In the genomic region with DNA sequence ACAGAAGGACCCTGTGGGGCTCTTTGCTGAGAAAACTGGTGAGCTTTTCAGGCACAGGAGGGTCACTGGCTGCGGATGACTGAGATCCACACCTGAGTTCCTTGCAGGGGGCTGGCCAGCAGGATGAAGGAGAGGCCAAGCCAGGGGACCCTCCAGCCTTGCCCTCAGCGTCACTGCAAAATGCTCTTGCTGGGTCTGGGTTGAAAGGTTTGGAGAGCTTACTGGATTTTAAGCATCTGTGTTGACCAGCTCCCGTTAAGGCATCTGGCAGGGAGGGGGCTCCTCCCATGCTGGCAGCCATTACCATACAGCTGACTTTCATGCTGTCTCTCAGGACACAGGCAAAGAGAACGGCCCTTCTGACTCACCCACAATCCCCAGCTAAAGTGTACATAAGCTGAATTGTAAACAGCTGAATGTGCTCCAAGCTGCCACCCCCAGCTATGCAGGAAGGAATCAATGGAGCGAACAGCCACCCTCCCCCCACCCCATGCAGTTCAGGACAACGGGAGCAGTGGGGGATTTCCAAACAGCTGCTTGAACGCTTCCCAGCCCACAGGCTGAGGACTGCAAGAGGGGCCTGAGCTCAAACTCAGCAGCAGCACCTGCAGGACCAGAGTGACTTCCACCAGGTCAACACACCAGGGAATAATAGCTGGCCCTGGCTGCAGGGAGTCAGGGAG, we compare ENCODE assay signal across 8 cellular contexts. TPM values are rescaled to one million over a fixed set of nuclear protein-coding genes. Genes with fewer than 3 reads are reported as not detected.
DNase-seq lines count a peak whose midpoint lies in the region; ATAC-seq and TF ChIP-seq lines count a peak whose summit lies in the region.

No MANE protein-coding gene starts in this region.

- ATAC-seq in DND-41 (ENCODE audit: insufficient read depth, low read depth) (no peak), HG02970 (IDR thresholded peaks at IDR 0.05; ENCODE audit: low FRiP score, unreplicated experiment) (no peak)
- no peak for ATAC-seq in activated CD8-positive, alpha-beta memory T cell treated with anti-CD3 and anti-CD28 coated beads, Interleukin-2, amount 10 ng/mL, durations not matched to agents 7 days and 5 days
- ATAC-seq in activated T-cell treated with anti-CD3 and anti-CD28 coated beads, Interleukin-2, amount 50 U/mL, for 72 hours (replicated peaks in 1 of 2), result no peak

- H3K9ac ChIP-seq in DND-41 (ENCODE audit: low read depth, low read length), result no peak overlapping the region

- H3K4me2 ChIP-seq in DND-41 (ENCODE audit: insufficient read depth, low read length), result no peak overlapping the region

- TF ChIP-seq CTCF in DND-41 (IDR thresholded peaks at IDR 0.05; ENCODE audit: borderline replicate concordance, extremely low read depth, low read length, poor library complexity, severe bottlenecking) (no peak), brain microvascular endothelial cell (IDR thresholded peaks at IDR 0.05; ENCODE audit: low read depth, low read length, missing control alignments) (peak; percentile 8), spleen (IDR thresholded peaks at IDR 0.05 in 8 of 11, conservative IDR thresholded peaks at IDR 0.05 in 3 of 11) (no peak)

- intact Hi-C loops in spleen (cut with DNase I; ENCODE audit: low total_unique reads), result no loop called here

- H3K27ac Mint-ChIP-seq in activated CD8-positive, alpha-beta memory T cell treated with anti-CD3 and anti-CD28 coated beads, Interleukin-2, amount 10 ng/mL, durations not matched to agents 7 days and 5 days, result no peak overlapping the region
- no peak overlapping the region for H3K27ac Mint-ChIP-seq in activated T-cell treated with anti-CD3 and anti-CD28 coated beads, Interleukin-2, amount 50 U/mL, for 72 hours

- CTCF ChIA-PET in activated CD8-positive, alpha-beta memory T cell treated with anti-CD3 and anti-CD28 coated beads, Interleukin-2, amount 10 ng/mL, durations not matched to agents 7 days and 5 days (lab: Charles Lee), result interaction anchor here (0.8 to 0.9 kb wide), 2 partner anchors 47 kb away, joined by 3 read pairs; no protein-coding TSS in a partner anchor

- no peak overlapping the region for H2AFZ ChIP-seq in DND-41 (ENCODE audit: low read depth, low read length)

- in situ Hi-C loops in brain microvascular endothelial cell (cut with HindIII; ENCODE audit: low pct_ligation_motif_present, low sequenced_read_pairs), result no loop called here

- no peaks in the 10 kb centered on the region for H3K27me3 ChIP-seq in DND-41 (ENCODE audit: insufficient read depth, low read length, poor library complexity)
- H3K27me3 ChIP-seq in brain microvascular endothelial cell (replicated peaks), result no peaks in the 10 kb centered on the region
- no peaks in the 10 kb centered on the region for H3K27me3 ChIP-seq in spleen (replicated peaks in 1 of 7)

- H3K9me3 ChIP-seq in DND-41 (ENCODE audit: insufficient read depth, low read length, severe bottlenecking) (no peaks in the 10 kb centered on the region), spleen (no peaks in the 10 kb centered on the region)

- peaks cover 26% of the 10 kb centered on the region for H3K4me1 Mint-ChIP-seq in activated CD8-positive, alpha-beta memory T cell treated with anti-CD3 and anti-CD28 coated beads, Interleukin-2, amount 10 ng/mL, durations not matched to agents 7 days and 5 days
- H3K4me1 Mint-ChIP-seq in activated T-cell treated with anti-CD3 and anti-CD28 coated beads, Interleukin-2, amount 50 U/mL, for 72 hours (ENCODE audit: low read depth), result peaks cover 52% of the 10 kb centered on the region

- 43 to 70% (median 46%) methylated on average over 2 to 7 of the region's 7 CpGs for WGBS in spleen, 5 donors

- no peaks in the 10 kb centered on the region for H3K9me3 Mint-ChIP-seq in activated CD8-positive, alpha-beta memory T cell treated with anti-CD3 and anti-CD28 coated beads, Interleukin-2, amount 10 ng/mL, durations not matched to agents 7 days and 5 days (ENCODE audit: low read depth)
- no peaks in the 10 kb centered on the region for H3K9me3 Mint-ChIP-seq in activated T-cell treated with anti-CD3 and anti-CD28 coated beads, Interleukin-2, amount 50 U/mL, for 72 hours

- peaks cover 86% of the 10 kb centered on the region for H4K20me1 ChIP-seq in DND-41 (ENCODE audit: insufficient read depth, low read length)

- H3K4me1 ChIP-seq in DND-41 (ENCODE audit: insufficient read depth, low read length) (peaks cover 17% of the 10 kb centered on the region), spleen (peaks cover 59 to 100% (median 92%) of the 10 kb centered on the region in 6 donors)

- H3K27me3 Mint-ChIP-seq in activated CD8-positive, alpha-beta memory T cell treated with anti-CD3 and anti-CD28 coated beads, Interleukin-2, amount 10 ng/mL, durations not matched to agents 7 days and 5 days, result no peaks in the 10 kb centered on the region
- H3K27me3 Mint-ChIP-seq in activated T-cell treated with anti-CD3 and anti-CD28 coated beads, Interleukin-2, amount 50 U/mL, for 72 hours (ENCODE audit: low read depth), result no peaks in the 10 kb centered on the region

- H3K4me3 ChIP-seq in DND-41 (ENCODE audit: low read depth in 1 of 2, low read length in 2 of 2) (no peak overlapping the region), brain microvascular endothelial cell (ENCODE audit: low read depth, low read length) (peak overlapping the region; percentile 1), spleen (peak overlapping the region in 4 of 8 donors; percentile 7 to 42 (median 9))

- H3K4me3 Mint-ChIP-seq in activated CD8-positive, alpha-beta memory T cell treated with anti-CD3 and anti-CD28 coated beads, Interleukin-2, amount 10 ng/mL, durations not matched to agents 7 days and 5 days, result no peak overlapping the region
- no peak overlapping the region for H3K4me3 Mint-ChIP-seq in activated T-cell treated with anti-CD3 and anti-CD28 coated beads, Interleukin-2, amount 50 U/mL, for 72 hours

- H3K36me3 ChIP-seq in DND-41 (ENCODE audit: insufficient read depth, low read length) (peaks cover 45% of the 10 kb centered on the region), brain microvascular endothelial cell (replicated peaks) (peaks cover 49% of the 10 kb centered on the region), spleen (peaks cover 0 to 66% (median 4%) of the 10 kb centered on the region in 6 donors)

- H3K27ac ChIP-seq in DND-41 (ENCODE audit: low read length) (peak overlapping the region; percentile 15; the same call in 1 of the 2 replicates), brain microvascular endothelial cell (peak overlapping the region; percentile 93), spleen (peak overlapping the region; percentile 24 to 99 (median 94))

- H3K79me2 ChIP-seq in DND-41 (ENCODE audit: insufficient read depth, low read length), result peaks cover 100% of the 10 kb centered on the region

- no peak for DNase-seq in DND-41
- peak; percentile 56 for DNase-seq in NCI-H2171 (lab: John Stamatoyannopoulos, UW)
- peak; percentile 95 for DNase-seq in brain microvascular endothelial cell
- peak; percentile 99 for DNase-seq in iris pigment epithelial cell (ENCODE audit: low read depth)
- DNase-seq in spleen, result no peak
- no peak for DNase-seq in activated CD8-positive, alpha-beta memory T cell treated with anti-CD3 and anti-CD28 coated beads, Interleukin-2, amount 10 ng/mL, durations not matched to agents 7 days and 5 days
- DNase-seq in activated T-cell treated with anti-CD3 and anti-CD28 coated beads, Interleukin-2, amount 50 U/mL, for 72 hours, result no peak

- TF ChIP-seq POLR2A in spleen (IDR thresholded peaks at IDR 0.05), result no peak

- peaks cover 12% of the 10 kb centered on the region for H3K36me3 Mint-ChIP-seq in activated CD8-positive, alpha-beta memory T cell treated with anti-CD3 and anti-CD28 coated beads, Interleukin-2, amount 10 ng/mL, durations not matched to agents 7 days and 5 days
- peaks cover 2% of the 10 kb centered on the region in 2 donors for H3K36me3 Mint-ChIP-seq in activated T-cell treated with anti-CD3 and anti-CD28 coated beads, Interleukin-2, amount 50 U/mL, for 72 hours (ENCODE audit: insufficient read depth in 2 of 2)

RNA-seq across cellular contexts. Expression of gene A3GALT2, which starts 21.3 kb away (rescaled TPM):
- total RNA-seq in spleen, result 1 to 10 TPM in 1 of 7 donors, under 1 TPM in 1, not detected in 5; 0.47 to 1.6 TPM
- under 1 TPM in 1 of 3 donors, not detected in 2; 0.10 TPM for polyA plus RNA-seq in spleen
- not detected for total RNA-seq in activated CD8-positive, alpha-beta memory T cell treated with anti-CD3 and anti-CD28 coated beads, Interleukin-2, amount 10 ng/mL, durations not matched to agents 7 days and 5 days
- not detected for total RNA-seq in activated T-cell treated with anti-CD3 and anti-CD28 coated beads, Interleukin-2, amount 50 U/mL, for 72 hours

Comparison
In these comparisons a context has a peak if more than half of its experiments do, and no peak if none do; other contexts are left out.
1. DNase-seq: peak in NCI-H2171 (single experiment), brain microvascular endothelial cell (single experiment) and iris pigment epithelial cell (single experiment); none in DND-41 (single experiment), spleen (single experiment), activated CD8-positive, alpha-beta memory T cell treated with anti-CD3 and anti-CD28 coated beads, Interleukin-2, amount 10 ng/mL, durations not matched to agents 7 days and 5 days (single experiment) and activated T-cell treated with anti-CD3 and anti-CD28 coated beads, Interleukin-2, amount 50 U/mL, for 72 hours (0 of 2).
2. H3K27ac ChIP-seq: peak in every context shown above with its lines; median percentile 94 in spleen; 93 in brain microvascular endothelial cell; 15 in DND-41.